17 cellular contexts compared by ENCODE assay signal in the genomic region with DNA sequence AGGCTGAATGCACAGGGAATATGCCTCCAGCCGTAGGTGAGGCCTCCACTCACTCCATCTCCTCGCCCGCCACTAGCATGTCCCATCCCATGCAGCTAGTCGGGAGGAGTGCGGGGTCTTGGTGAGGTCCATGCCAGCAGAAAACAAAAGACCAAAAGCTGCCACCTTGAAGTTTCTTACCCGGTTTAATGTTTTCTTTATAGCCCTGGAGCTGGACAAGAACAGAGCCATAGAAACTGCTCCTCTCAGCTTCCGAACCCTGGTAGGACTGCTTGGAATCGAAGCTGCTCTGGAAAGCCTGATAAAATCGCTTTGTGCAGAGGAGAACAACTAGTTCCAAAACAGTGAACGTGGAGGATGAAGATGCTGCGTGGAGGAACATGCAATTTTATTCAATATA. TPM values are rescaled to one million over a fixed set of nuclear protein-coding genes. Genes with fewer than 3 reads are reported as not detected.
DNase-seq lines count a peak whose midpoint lies in the region; ATAC-seq, FAIRE-seq and TF ChIP-seq lines count a peak whose summit lies in the region.
"Had no signal": no experiment of that assay in that cellular context is flagged by ENCODE, and none has a peak within 500 bp of the region (broad histone marks: within the 10 kb centered on the region; RNA-seq: fewer than 3 reads in every experiment).

No MANE protein-coding gene starts in this region.

- TF ChIP-seq CTCF in gastroesophageal sphincter (IDR thresholded peaks at IDR 0.05), result no peak

- H3K36me3 ChIP-seq in esophagus (ENCODE audit: control insufficient read depth in 2 of 2, insufficient read depth in 2 of 2, low read length in 1 of 2) (peaks cover 5 to 30% of the 10 kb centered on the region in 2 donors), gastroesophageal sphincter (peaks cover 0 to 39% of the 10 kb centered on the region in 2 donors)

- no peak for TF ChIP-seq POLR2A in gastroesophageal sphincter (IDR thresholded peaks at IDR 0.05)
- TF ChIP-seq POLR2A in H54 (IDR thresholded peaks at IDR 0.05; ENCODE audit: low read depth, low read length), result no peak

- TF ChIP-seq EP300 in gastroesophageal sphincter (IDR thresholded peaks at IDR 0.05), result no peak

- H3K4me1 ChIP-seq in esophagus (ENCODE audit: control insufficient read depth in 2 of 2, insufficient read depth in 2 of 2, low read length in 1 of 2) (peaks cover 11 to 28% of the 10 kb centered on the region in 2 donors), gastroesophageal sphincter (peaks cover 19 to 98% (median 36%) of the 10 kb centered on the region in 3 donors)
- H3K4me1 ChIP-seq: Caco-2 had no signal

- H3K4me3 ChIP-seq in esophagus (ENCODE audit: low read depth in 1 of 2, low read length in 2 of 2), result no peak overlapping the region
- no peak overlapping the region for H3K4me3 ChIP-seq in gastroesophageal sphincter
- H3K4me3 ChIP-seq: HAP-1 had no signal

- H3K9me3 ChIP-seq in esophagus (ENCODE audit: control insufficient read depth in 2 of 2, insufficient read depth in 1 of 2, low read depth in 1 of 2, low read length in 1 of 2), result no peaks in the 10 kb centered on the region
- H3K9me3 ChIP-seq in gastroesophageal sphincter, result no peaks in the 10 kb centered on the region
- H3K9me3 ChIP-seq: Caco-2, HAP-1 had no signal

- 84 to 85% methylated on average over 11 of the region's 11 CpGs for WGBS in esophagus, 2 donors
- 10 to 79% methylated on average over 2 to 6 of the region's 11 CpGs for WGBS in gastroesophageal sphincter (ENCODE audit: low coverage in 1 of 2), 2 donors

- H3K27ac ChIP-seq in esophagus (ENCODE audit: low read depth in 2 of 2, low read length in 1 of 2), result peak overlapping the region; percentile 84 to 88
- peak overlapping the region in 3 of 4 donors; percentile 70 to 91 (median 89) for H3K27ac ChIP-seq in gastroesophageal sphincter
- H3K27ac ChIP-seq: C4-2B had no signal

- no peak for ATAC-seq in gastroesophageal sphincter

- FAIRE-seq in H54 (lab: Jason Lieb, UNC), result no peak
- FAIRE-seq: A204.1, D721Med, G401.6, GM12891, H1 had no signal

- no peaks in the 10 kb centered on the region for H3K27me3 ChIP-seq in esophagus (ENCODE audit: control insufficient read depth in 1 of 2, insufficient read depth in 2 of 2, low read length in 2 of 2)
- H3K27me3 ChIP-seq in gastroesophageal sphincter, result no peaks in the 10 kb centered on the region

- DNase-seq in superior temporal gyrus (ENCODE audit: extremely low spot score), result peak; percentile 42
- DNase-seq in HPDE6-E6E7 (ENCODE audit: extremely low spot score), result no peak
- DNase-seq in stimulated activated CD8-positive, alpha-beta memory T cell treated with anti-CD3 and anti-CD28 coated beads, Interleukin-4, amount 100 ng/mL, for 48 hours, result no peak
- DNase-seq in H54 (ENCODE audit: insufficient read length, low spot score), result no peak
- DNase-seq in AML-193 (lab: John Stamatoyannopoulos, UW), result no peak
- DNase-seq: ACHN; Caco-2; CD4-positive, alpha-beta T cell had no signal

RNA-seq across cellular contexts. Expression of gene IPPK, which starts 57.1 kb away (rescaled TPM):
- 10 to 100 TPM; 18.7 to 41.1 TPM for polyA plus RNA-seq in esophagus
- total RNA-seq in gastroesophageal sphincter, result 10 to 100 TPM in 1 of 4 donors, 1 to 10 TPM in 3; 7.2 to 14.1 (median 8.9) TPM
